ENCODE assay signal across 2 cellular contexts in the genomic region with DNA sequence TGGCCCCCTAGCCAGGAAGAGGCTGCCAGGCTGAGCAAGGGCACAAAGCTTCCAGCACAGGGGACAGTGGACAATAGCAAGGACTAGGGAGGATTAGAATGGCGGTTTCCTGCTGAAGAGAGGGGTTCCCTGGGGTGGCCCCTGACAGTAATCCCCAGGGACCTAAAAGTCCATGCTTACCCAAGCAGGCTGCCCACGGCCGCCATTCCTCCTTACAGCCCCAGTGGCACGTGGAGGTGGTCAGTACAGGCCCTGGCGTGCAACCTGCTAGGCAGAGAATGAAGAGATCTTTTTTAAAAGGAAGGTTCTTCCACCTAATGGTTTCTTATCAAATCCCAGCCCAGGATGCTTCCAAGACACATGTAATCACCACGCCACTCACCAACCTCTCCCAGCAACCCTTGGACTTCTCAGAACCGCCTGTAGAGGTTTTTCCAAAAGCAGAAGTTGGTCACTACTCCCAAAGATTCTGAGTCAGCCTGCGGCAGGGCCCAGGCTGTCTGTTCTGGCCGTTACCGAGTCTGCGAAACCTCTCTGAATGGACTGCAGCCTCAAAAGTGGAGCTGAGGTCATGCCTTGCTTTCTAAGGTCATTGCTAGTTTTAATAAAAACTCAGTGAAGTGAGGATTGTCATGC.
TF ChIP-seq lines count a peak whose summit lies in the region.

No MANE protein-coding gene starts in this region.

TF ChIP-seq in SK-N-SH, 30 proteins besides CTCF, POLR2A, EP300 and RAD21 (continued from another document):
- TF ChIP-seq, protein P1, sequence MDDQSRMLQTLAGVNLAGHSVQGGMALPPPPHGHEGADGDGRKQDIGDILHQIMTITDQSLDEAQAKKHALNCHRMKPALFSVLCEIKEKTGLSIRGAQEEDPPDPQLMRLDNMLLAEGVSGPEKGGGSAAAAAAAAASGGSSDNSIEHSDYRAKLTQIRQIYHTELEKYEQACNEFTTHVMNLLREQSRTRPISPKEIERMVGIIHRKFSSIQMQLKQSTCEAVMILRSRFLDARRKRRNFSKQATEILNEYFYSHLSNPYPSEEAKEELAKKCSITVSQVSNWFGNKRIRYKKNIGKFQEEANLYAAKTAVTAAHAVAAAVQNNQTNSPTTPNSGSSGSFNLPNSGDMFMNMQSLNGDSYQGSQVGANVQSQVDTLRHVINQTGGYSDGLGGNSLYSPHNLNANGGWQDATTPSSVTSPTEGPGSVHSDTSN (IDR thresholded peaks at IDR 0.05) = no peak
- TF ChIP-seq CHD2 (IDR thresholded peaks at IDR 0.05; ENCODE audit: low read length, partially characterized antibody) = no peak
- no peak for TF ChIP-seq NRF1 (IDR thresholded peaks at IDR 0.05; ENCODE audit: low read depth, low read length)
- no peak for TF ChIP-seq YY1 (IDR thresholded peaks at IDR 0.05; ENCODE audit: low read depth)
- TF ChIP-seq TAF1 (IDR thresholded peaks at IDR 0.05; ENCODE audit: borderline replicate concordance, low read depth, low read length) = no peak
- TF ChIP-seq FOXM1 (IDR thresholded peaks at IDR 0.05; ENCODE audit: low read depth) = no peak
- no peak for TF ChIP-seq FOSL2 (IDR thresholded peaks at IDR 0.05; ENCODE audit: borderline replicate concordance, low read depth)
- no peak for TF ChIP-seq GABPA (IDR thresholded peaks at IDR 0.05; ENCODE audit: low read depth)

TF ChIP-seq in SK-N-SH treated with all-trans-retinoic acid at 6 μM for 48 hours, 23 proteins besides CTCF, POLR2A, EP300 and RAD21 (continued from another document):
- TF ChIP-seq, protein P2, sequence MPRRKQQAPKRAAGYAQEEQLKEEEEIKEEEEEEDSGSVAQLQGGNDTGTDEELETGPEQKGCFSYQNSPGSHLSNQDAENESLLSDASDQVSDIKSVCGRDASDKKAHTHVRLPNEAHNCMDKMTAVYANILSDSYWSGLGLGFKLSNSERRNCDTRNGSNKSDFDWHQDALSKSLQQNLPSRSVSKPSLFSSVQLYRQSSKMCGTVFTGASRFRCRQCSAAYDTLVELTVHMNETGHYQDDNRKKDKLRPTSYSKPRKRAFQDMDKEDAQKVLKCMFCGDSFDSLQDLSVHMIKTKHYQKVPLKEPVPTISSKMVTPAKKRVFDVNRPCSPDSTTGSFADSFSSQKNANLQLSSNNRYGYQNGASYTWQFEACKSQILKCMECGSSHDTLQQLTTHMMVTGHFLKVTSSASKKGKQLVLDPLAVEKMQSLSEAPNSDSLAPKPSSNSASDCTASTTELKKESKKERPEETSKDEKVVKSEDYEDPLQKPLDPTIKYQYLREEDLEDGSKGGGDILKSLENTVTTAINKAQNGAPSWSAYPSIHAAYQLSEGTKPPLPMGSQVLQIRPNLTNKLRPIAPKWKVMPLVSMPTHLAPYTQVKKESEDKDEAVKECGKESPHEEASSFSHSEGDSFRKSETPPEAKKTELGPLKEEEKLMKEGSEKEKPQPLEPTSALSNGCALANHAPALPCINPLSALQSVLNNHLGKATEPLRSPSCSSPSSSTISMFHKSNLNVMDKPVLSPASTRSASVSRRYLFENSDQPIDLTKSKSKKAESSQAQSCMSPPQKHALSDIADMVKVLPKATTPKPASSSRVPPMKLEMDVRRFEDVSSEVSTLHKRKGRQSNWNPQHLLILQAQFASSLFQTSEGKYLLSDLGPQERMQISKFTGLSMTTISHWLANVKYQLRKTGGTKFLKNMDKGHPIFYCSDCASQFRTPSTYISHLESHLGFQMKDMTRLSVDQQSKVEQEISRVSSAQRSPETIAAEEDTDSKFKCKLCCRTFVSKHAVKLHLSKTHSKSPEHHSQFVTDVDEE (CRISPR knock-in tag; IDR thresholded peaks at IDR 0.05) = no peak
- TF ChIP-seq ZNF70 (CRISPR knock-in tag; IDR thresholded peaks at IDR 0.05) (no peak), ESRRG (CRISPR knock-in tag; IDR thresholded peaks at IDR 0.05) (no peak)
TF ChIP-seq in SK-N-SH treated with all-trans-retinoic acid at 6 μM for 48 hours: peak in this region for 0.
